ENCODE assay signal across 8 cellular contexts in the genomic region with DNA sequence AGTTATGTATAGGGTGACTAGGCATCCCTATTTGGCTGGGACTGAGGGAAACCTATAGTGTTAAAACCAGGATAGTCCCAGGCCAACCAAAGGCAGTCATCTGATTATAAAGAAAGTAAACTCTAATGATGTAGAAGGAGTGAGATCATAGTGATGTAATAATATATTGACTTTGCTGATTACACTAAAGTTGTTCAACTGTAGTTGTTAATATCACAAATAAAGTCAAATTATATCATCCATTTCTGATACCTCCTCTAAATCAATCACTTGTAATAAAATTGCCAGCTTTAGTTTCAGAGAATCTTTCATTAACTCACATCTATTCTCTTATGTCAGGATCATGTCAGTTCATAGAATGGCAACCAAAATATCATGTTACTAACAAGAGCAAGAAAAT.
"Had no signal": no experiment of that assay in that cellular context is flagged by ENCODE, and none has a peak within 500 bp of the region (broad histone marks: within the 10 kb centered on the region; RNA-seq: fewer than 3 reads in every experiment).

No MANE protein-coding gene starts in this region.

- FAIRE-seq: G401.6, GM12878, GM12891, GM12892, GM18507, GM19239 had no signal

- DNase-seq: GDM1, GF-D8 had no signal

- ATAC-seq: GM12878 had no signal

- H3K4me3 ChIP-seq: GM12878 had no signal
